ENCODE assay signal across 21 cellular contexts in the genomic region with DNA sequence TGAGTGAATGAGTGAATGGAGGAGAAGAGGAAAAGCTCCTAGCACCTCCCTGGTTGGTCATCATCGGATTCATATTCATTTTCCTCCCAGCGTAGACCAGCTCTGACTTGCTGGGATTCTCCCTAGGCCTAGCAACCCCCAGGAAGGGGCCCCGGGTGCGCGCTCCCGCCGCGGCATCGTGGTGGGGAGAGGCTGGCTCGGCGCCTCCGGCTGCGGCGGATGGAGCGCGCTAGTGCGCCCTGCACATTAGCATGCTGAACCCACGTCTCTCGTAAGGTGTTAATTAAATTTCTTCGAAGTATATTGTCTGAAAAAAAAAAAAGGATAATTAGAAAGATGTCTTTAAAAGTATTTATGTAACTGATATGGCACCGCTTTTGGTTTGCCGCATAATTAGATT. TPM values are rescaled to one million over a fixed set of nuclear protein-coding genes. Genes with fewer than 3 reads are reported as not detected.
A peak's percentile ranks its signal among the peaks of the same experiment; 100 is the strongest.
DNase-seq lines count a peak whose midpoint lies in the region; ATAC-seq and TF ChIP-seq lines count a peak whose summit lies in the region.
"Had no signal": no experiment of that assay in that cellular context is flagged by ENCODE, and none has a peak within 500 bp of the region (broad histone marks: within the 10 kb centered on the region; RNA-seq: fewer than 3 reads in every experiment).

No MANE protein-coding gene starts in this region.

- TF ChIP-seq EP300 in sigmoid colon (IDR thresholded peaks at IDR 0.05) = no peak

- H3K4me3 ChIP-seq in neural progenitor cell (no peak overlapping the region), sigmoid colon (no peak overlapping the region), vagina (no peak overlapping the region)

- POLR2A ChIA-PET in WTC11 (lab: Charles Lee) = interaction anchor here (0.7 kb wide), 1 partner anchor 707 kb away, joined by 3 read pairs; no protein-coding TSS in a partner anchor

- no peak overlapping the region for H3K9ac ChIP-seq in neural progenitor cell

- ATAC-seq in WTC11 = no peak

- H3K4me1 ChIP-seq in neural progenitor cell (peaks cover 3% of the 10 kb centered on the region), sigmoid colon (no peaks in the 10 kb centered on the region), vagina (no peaks in the 10 kb centered on the region)

- TF ChIP-seq POLR2A in sigmoid colon (IDR thresholded peaks at IDR 0.05) (no peak), vagina (IDR thresholded peaks at IDR 0.05) (no peak)

- peaks cover 12% of the 10 kb centered on the region for H3K27me3 ChIP-seq in neural progenitor cell
- H3K27me3 ChIP-seq in sigmoid colon = peaks cover 0 to 70% (median 8%) of the 10 kb centered on the region in 3 donors
- H3K27me3 ChIP-seq in vagina = no peaks in the 10 kb centered on the region

- intact Hi-C loops in sigmoid colon (cut with DNase I) = no loop called here
- intact Hi-C loops in vagina (cut with DNase I) = no loop called here

- H4K20me1 ChIP-seq in neural progenitor cell (ENCODE audit: low read depth) = no peaks in the 10 kb centered on the region

- H3K27me3 Mint-ChIP-seq in chondrocyte (ENCODE audit: low read depth) (peaks cover 66% of the 10 kb centered on the region), neural progenitor cell (ENCODE audit: insufficient read depth, low read depth) (peaks cover 25% of the 10 kb centered on the region), WTC11 (ENCODE audit: low read depth) (peaks cover 3% of the 10 kb centered on the region; the same call in 1 of the 2 replicates)

- H3K36me3 Mint-ChIP-seq in chondrocyte (ENCODE audit: low read depth) = no peaks in the 10 kb centered on the region
- no peaks in the 10 kb centered on the region for H3K36me3 Mint-ChIP-seq in neural progenitor cell
- no peaks in the 10 kb centered on the region for H3K36me3 Mint-ChIP-seq in WTC11
- H3K36me3 Mint-ChIP-seq: CD4-positive, alpha-beta memory T cell had no signal

- H3K27ac ChIP-seq in neural progenitor cell (no peak overlapping the region), sigmoid colon (no peak overlapping the region), vagina (no peak overlapping the region)

- CTCF ChIA-PET in WTC11 (lab: Charles Lee) = interaction anchor here (0.8 to 1.6 kb wide), 4 partner anchors 30 to 363 kb away, joined by 3 to 4 read pairs (median 4); no protein-coding TSS in a partner anchor

- H3K4me3 Mint-ChIP-seq in chondrocyte (ENCODE audit: unreplicated experiment) = no peak overlapping the region
- peak overlapping the region; percentile 24 for H3K4me3 Mint-ChIP-seq in neural progenitor cell
- H3K4me3 Mint-ChIP-seq in WTC11 = no peak overlapping the region
- H3K4me3 Mint-ChIP-seq: CD4-positive, alpha-beta memory T cell had no signal

- WGBS in sigmoid colon, 2 donors = 88 to 91% methylated on average over 22 of the region's 22 CpGs

- H3K9me3 ChIP-seq in neural progenitor cell (ENCODE audit: low read depth) (no peaks in the 10 kb centered on the region), sigmoid colon (no peaks in the 10 kb centered on the region), vagina (no peaks in the 10 kb centered on the region)

- no peaks in the 10 kb centered on the region for H3K9me3 Mint-ChIP-seq in chondrocyte (ENCODE audit: low read depth)
- no peaks in the 10 kb centered on the region for H3K9me3 Mint-ChIP-seq in neural progenitor cell
- no peaks in the 10 kb centered on the region for H3K9me3 Mint-ChIP-seq in WTC11
- H3K9me3 Mint-ChIP-seq: CD4-positive, alpha-beta memory T cell had no signal

- DNase-seq in chondrocyte (ENCODE audit: low spot score) (peak; percentile 20), neural progenitor cell (ENCODE audit: low spot score) (no peak), sigmoid colon (peak; percentile 13), vagina (ENCODE audit: extremely low spot score in 2 of 2) (no peak), kidney glomerular epithelial cell (lab: John Stamatoyannopoulos, UW) (no peak), WTC11 (ENCODE audit: low spot score) (no peak)
- DNase-seq in activated CD8-positive, alpha-beta memory T cell treated with anti-CD3 and anti-CD28 coated beads, Interleukin-2, amount 50 U/mL, for 4 hours = no peak
- DNase-seq: C1 segment of cervical spinal cord; Calu3; CD4-positive, alpha-beta memory T cell; COR-L47; DMS79 treated with DMSO at 0.1 percent for 48 hours; GF-D8; GOT3; H7; HCEC 1CT had no signal

- TF ChIP-seq CTCF in chondrocyte (IDR thresholded peaks at IDR 0.05) (no peak), neural progenitor cell (IDR thresholded peaks at IDR 0.05) (no peak), sigmoid colon (IDR thresholded peaks at IDR 0.05) (no peak), vagina (IDR thresholded peaks at IDR 0.05) (no peak), WTC11 (IDR thresholded peaks at IDR 0.05) (no peak)

- no peak overlapping the region for H3K4me2 ChIP-seq in neural progenitor cell

- no peak overlapping the region for H3K27ac Mint-ChIP-seq in chondrocyte (ENCODE audit: unreplicated experiment)
- no peak overlapping the region for H3K27ac Mint-ChIP-seq in neural progenitor cell
- H3K27ac Mint-ChIP-seq in WTC11 = no peak overlapping the region

- no peaks in the 10 kb centered on the region for H3F3A ChIP-seq in neural progenitor cell (ENCODE audit: low read depth)

- H3K4me1 Mint-ChIP-seq in chondrocyte (ENCODE audit: low read depth) = no peaks in the 10 kb centered on the region
- H3K4me1 Mint-ChIP-seq in neural progenitor cell = peaks cover 7% of the 10 kb centered on the region
- no peaks in the 10 kb centered on the region for H3K4me1 Mint-ChIP-seq in WTC11
- H3K4me1 Mint-ChIP-seq: CD4-positive, alpha-beta memory T cell had no signal

- no peak overlapping the region for H2AFZ ChIP-seq in neural progenitor cell (replicated peaks)

- H3K36me3 ChIP-seq in neural progenitor cell (no peaks in the 10 kb centered on the region), sigmoid colon (no peaks in the 10 kb centered on the region), vagina (no peaks in the 10 kb centered on the region)

- H3K79me2 ChIP-seq in neural progenitor cell (ENCODE audit: low read depth) = no peaks in the 10 kb centered on the region

TF ChIP-seq in WTC11, 78 proteins besides CTCF, POLR2A, EP300 and RAD21:
- no peak for TF ChIP-seq ZNF396 (CRISPR knock-in tag; IDR thresholded peaks at IDR 0.05; ENCODE audit: borderline replicate concordance)
- TF ChIP-seq CBFB (CRISPR knock-in tag; IDR thresholded peaks at IDR 0.05; ENCODE audit: low read depth) = no peak
- TF ChIP-seq, protein P1, sequence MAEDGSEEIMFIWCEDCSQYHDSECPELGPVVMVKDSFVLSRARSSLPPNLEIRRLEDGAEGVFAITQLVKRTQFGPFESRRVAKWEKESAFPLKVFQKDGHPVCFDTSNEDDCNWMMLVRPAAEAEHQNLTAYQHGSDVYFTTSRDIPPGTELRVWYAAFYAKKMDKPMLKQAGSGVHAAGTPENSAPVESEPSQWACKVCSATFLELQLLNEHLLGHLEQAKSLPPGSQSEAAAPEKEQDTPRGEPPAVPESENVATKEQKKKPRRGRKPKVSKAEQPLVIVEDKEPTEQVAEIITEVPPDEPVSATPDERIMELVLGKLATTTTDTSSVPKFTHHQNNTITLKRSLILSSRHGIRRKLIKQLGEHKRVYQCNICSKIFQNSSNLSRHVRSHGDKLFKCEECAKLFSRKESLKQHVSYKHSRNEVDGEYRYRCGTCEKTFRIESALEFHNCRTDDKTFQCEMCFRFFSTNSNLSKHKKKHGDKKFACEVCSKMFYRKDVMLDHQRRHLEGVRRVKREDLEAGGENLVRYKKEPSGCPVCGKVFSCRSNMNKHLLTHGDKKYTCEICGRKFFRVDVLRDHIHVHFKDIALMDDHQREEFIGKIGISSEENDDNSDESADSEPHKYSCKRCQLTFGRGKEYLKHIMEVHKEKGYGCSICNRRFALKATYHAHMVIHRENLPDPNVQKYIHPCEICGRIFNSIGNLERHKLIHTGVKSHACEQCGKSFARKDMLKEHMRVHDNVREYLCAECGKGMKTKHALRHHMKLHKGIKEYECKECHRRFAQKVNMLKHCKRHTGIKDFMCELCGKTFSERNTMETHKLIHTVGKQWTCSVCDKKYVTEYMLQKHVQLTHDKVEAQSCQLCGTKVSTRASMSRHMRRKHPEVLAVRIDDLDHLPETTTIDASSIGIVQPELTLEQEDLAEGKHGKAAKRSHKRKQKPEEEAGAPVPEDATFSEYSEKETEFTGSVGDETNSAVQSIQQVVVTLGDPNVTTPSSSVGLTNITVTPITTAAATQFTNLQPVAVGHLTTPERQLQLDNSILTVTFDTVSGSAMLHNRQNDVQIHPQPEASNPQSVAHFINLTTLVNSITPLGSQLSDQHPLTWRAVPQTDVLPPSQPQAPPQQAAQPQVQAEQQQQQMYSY (CRISPR knock-in tag; IDR thresholded peaks at IDR 0.05) = no peak
- TF ChIP-seq, protein P2, sequence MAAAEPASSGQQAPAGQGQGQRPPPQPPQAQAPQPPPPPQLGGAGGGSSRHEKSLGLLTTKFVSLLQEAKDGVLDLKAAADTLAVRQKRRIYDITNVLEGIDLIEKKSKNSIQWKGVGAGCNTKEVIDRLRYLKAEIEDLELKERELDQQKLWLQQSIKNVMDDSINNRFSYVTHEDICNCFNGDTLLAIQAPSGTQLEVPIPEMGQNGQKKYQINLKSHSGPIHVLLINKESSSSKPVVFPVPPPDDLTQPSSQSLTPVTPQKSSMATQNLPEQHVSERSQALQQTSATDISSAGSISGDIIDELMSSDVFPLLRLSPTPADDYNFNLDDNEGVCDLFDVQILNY (CRISPR knock-in tag; IDR thresholded peaks at IDR 0.05) = no peak
- no peak for TF ChIP-seq ZNF138 (CRISPR knock-in tag; conservative IDR thresholded peaks at IDR 0.05)
- no peak for TF ChIP-seq ZNF416 (CRISPR knock-in tag; IDR thresholded peaks at IDR 0.05)
- TF ChIP-seq RELA (CRISPR knock-in tag; IDR thresholded peaks at IDR 0.05; ENCODE audit: borderline replicate concordance) = no peak

RNA-seq across cellular contexts. Expression of a gene that starts 21.6 kb away (rescaled TPM):
- total RNA-seq in chondrocyte (not detected in 3 replicates), neural progenitor cell (ENCODE audit: low replicate concordance) (2.0 and 4.5 TPM in 2 replicates), sigmoid colon (not detected), vagina (0.49 TPM), WTC11 (2021) (0.16 to 0.35 TPM (median 0.21 TPM) in 3 replicates)
- polyA plus RNA-seq in sigmoid colon = not detected
- total RNA-seq: A172; A673; Calu3; CD4-positive, alpha-beta memory T cell; Daoy; G401 had no signal
- polyA plus RNA-seq: BJ; CD4-positive, alpha-beta memory T cell had no signal

Comparison
In these comparisons a context has a peak if more than half of its experiments do, and no peak if none do; other contexts are left out.
1. DNase-seq: peak in chondrocyte (single experiment) and sigmoid colon (single experiment); none in neural progenitor cell (single experiment), vagina (0 of 2), activated CD8-positive, alpha-beta memory T cell treated with anti-CD3 and anti-CD28 coated beads, Interleukin-2, amount 50 U/mL, for 4 hours (single experiment), kidney glomerular epithelial cell (single experiment) and WTC11 (single experiment).